ENCODE assay signal across 1 cellular context in genomic region chr17:68460715-68461114, GRCh38.
TF ChIP-seq lines count a peak whose summit lies in the region.

No MANE protein-coding gene starts in this region.

TF ChIP-seq in GM12878, 131 proteins besides CTCF, POLR2A, EP300 and RAD21:
- TF ChIP-seq CEBPB (IDR thresholded peaks at IDR 0.05; ENCODE audit: borderline replicate concordance in 1 of 2, low read depth in 2 of 2, low read length in 2 of 2) (0 out of 4 replicates have a peak, but pooled peaks of 1 of the 2 experiments have one; percentile 43), PML (IDR thresholded peaks at IDR 0.05; ENCODE audit: low read length) (peak; percentile 27; the same call in 1 of the 2 replicates), SKIL (IDR thresholded peaks at IDR 0.05; ENCODE audit: low read depth, poor library complexity, severe bottlenecking) (peak; percentile 22), TCF7 (IDR thresholded peaks at IDR 0.05; ENCODE audit: borderline replicate concordance) (no peak), MTA3 (IDR thresholded peaks at IDR 0.05; ENCODE audit: borderline replicate concordance, low read length) (no peak), MXI1 (IDR thresholded peaks at IDR 0.05; ENCODE audit: low read depth, low read length) (0 out of 2 replicates have a peak, but pooled peaks have one; percentile 18), DPF2 (IDR thresholded peaks at IDR 0.05) (0 out of 2 replicates have a peak, but pooled peaks have one; percentile 9), NFIC (IDR thresholded peaks at IDR 0.05; ENCODE audit: low read depth, low read length) (0 out of 2 replicates have a peak, but pooled peaks have one; percentile 24), IKZF2 (IDR thresholded peaks at IDR 0.05) (peak in 1 of 2 experiments; percentile 5; a peak in 1 of 4 replicates), CUX1 (IDR thresholded peaks at IDR 0.05; ENCODE audit: insufficient replicate concordance, low read depth, low read length) (peak; percentile 27), IKZF1 (conservative IDR thresholded peaks at IDR 0.05) (0 out of 2 replicates have a peak, but pooled peaks have one; percentile 4), JUNB (IDR thresholded peaks at IDR 0.05) (peak; percentile 33), RUNX3 (IDR thresholded peaks at IDR 0.05; ENCODE audit: low read length) (peak; percentile 75), NFXL1 (IDR thresholded peaks at IDR 0.05; ENCODE audit: borderline replicate concordance) (no peak), MEF2A (IDR thresholded peaks at IDR 0.05; ENCODE audit: insufficient read depth, low read depth, low read length) (peak; percentile 62; the same call in 1 of the 2 replicates)
- TF ChIP-seq, protein P1, sequence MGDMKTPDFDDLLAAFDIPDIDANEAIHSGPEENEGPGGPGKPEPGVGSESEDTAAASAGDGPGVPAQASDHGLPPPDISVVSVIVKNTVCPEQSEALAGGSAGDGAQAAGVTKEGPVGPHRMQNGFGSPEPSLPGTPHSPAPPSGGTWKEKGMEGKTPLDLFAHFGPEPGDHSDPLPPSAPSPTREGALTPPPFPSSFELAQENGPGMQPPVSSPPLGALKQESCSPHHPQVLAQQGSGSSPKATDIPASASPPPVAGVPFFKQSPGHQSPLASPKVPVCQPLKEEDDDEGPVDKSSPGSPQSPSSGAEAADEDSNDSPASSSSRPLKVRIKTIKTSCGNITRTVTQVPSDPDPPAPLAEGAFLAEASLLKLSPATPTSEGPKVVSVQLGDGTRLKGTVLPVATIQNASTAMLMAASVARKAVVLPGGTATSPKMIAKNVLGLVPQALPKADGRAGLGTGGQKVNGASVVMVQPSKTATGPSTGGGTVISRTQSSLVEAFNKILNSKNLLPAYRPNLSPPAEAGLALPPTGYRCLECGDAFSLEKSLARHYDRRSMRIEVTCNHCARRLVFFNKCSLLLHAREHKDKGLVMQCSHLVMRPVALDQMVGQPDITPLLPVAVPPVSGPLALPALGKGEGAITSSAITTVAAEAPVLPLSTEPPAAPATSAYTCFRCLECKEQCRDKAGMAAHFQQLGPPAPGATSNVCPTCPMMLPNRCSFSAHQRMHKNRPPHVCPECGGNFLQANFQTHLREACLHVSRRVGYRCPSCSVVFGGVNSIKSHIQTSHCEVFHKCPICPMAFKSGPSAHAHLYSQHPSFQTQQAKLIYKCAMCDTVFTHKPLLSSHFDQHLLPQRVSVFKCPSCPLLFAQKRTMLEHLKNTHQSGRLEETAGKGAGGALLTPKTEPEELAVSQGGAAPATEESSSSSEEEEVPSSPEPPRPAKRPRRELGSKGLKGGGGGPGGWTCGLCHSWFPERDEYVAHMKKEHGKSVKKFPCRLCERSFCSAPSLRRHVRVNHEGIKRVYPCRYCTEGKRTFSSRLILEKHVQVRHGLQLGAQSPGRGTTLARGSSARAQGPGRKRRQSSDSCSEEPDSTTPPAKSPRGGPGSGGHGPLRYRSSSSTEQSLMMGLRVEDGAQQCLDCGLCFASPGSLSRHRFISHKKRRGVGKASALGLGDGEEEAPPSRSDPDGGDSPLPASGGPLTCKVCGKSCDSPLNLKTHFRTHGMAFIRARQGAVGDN (IDR thresholded peaks at IDR 0.05) = peak; percentile 73
